25 cellular contexts compared by ENCODE assay signal in genomic region chr5:140185409-140185808, GRCh38. TPM values are rescaled to one million over a fixed set of nuclear protein-coding genes. Genes with fewer than 3 reads are reported as not detected.
DNase-seq lines count a peak whose midpoint lies in the region; ATAC-seq, FAIRE-seq and TF ChIP-seq lines count a peak whose summit lies in the region.
"Had no signal": no experiment of that assay in that cellular context is flagged by ENCODE, and none has a peak within 500 bp of the region (broad histone marks: within the 10 kb centered on the region; RNA-seq: fewer than 3 reads in every experiment).

No MANE protein-coding gene starts in this region.

- H3K4me2 ChIP-seq in HepG2 (ENCODE audit: low read depth, low read length) = no peak overlapping the region
- H3K4me2 ChIP-seq: A549 had no signal

- no peak for FAIRE-seq in HepG2 (lab: Jason Lieb, UNC)
- FAIRE-seq: A549, D721Med, GM12878, GM12892, GM18507 had no signal

- CTCF ChIA-PET in HepG2 (lab: Yijun Ruan, JAX; ENCODE audit: low intra/inter-chr PET ratio, low total read pairs) = no interaction called here

- H3K36me3 ChIP-seq in HepG2 (replicated peaks in 1 of 2; ENCODE audit: control insufficient read depth in 1 of 2, insufficient read depth in 2 of 2, low read length in 2 of 2) = no peaks in the 10 kb centered on the region
- no peaks in the 10 kb centered on the region for H3K36me3 ChIP-seq in right lobe of liver
- no peaks in the 10 kb centered on the region for H3K36me3 ChIP-seq in neutrophil
- H3K36me3 ChIP-seq in gastrocnemius medialis = no peaks in the 10 kb centered on the region

- TF ChIP-seq CTCF in HepG2 (CRISPR knock-in tag; IDR thresholded peaks at IDR 0.05) = no peak
- TF ChIP-seq CTCF in right lobe of liver (IDR thresholded peaks at IDR 0.05) = no peak
- no peak for TF ChIP-seq CTCF in neutrophil (IDR thresholded peaks at IDR 0.05)
- no peak for TF ChIP-seq CTCF in gastrocnemius medialis (IDR thresholded peaks at IDR 0.05 in 4 of 5, conservative IDR thresholded peaks at IDR 0.05 in 1 of 5)

- TF ChIP-seq EP300 in HepG2 (IDR thresholded peaks at IDR 0.05; ENCODE audit: low read depth in 2 of 2, low read length in 2 of 2) (no peak), HepG2 (CRISPR knock-in tag; IDR thresholded peaks at IDR 0.05; ENCODE audit: borderline replicate concordance) (no peak)

- H3K27me3 ChIP-seq in HepG2 (ENCODE audit: control insufficient read depth in 1 of 2, insufficient read depth in 2 of 2, low read length in 2 of 2) (no peaks in the 10 kb centered on the region), right lobe of liver (no peaks in the 10 kb centered on the region), neutrophil (no peaks in the 10 kb centered on the region), gastrocnemius medialis (no peaks in the 10 kb centered on the region)
- H3K27me3 ChIP-seq: BLaER1 treated with 17β-estradiol and CSF1 and Interleukin-3, amounts not matched to agents 10 nM and 100 nM had no signal

- H3K4me1 ChIP-seq in HepG2 (ENCODE audit: insufficient read depth, low read length) (peaks cover 37% of the 10 kb centered on the region), right lobe of liver (peaks cover 0 to 14% (median 6%) of the 10 kb centered on the region in 4 donors), neutrophil (ENCODE audit: control insufficient read depth in 1 of 2, insufficient read depth in 1 of 2, low read depth in 1 of 2, low read length in 1 of 2) (peaks cover 54 to 56% of the 10 kb centered on the region in 2 experiments), gastrocnemius medialis (peaks cover 67 to 81% of the 10 kb centered on the region in 2 donors)

- no peak for TF ChIP-seq POLR2A in HepG2 (IDR thresholded peaks at IDR 0.05; ENCODE audit: insufficient read depth in 1 of 2, low read depth in 2 of 2, low read length in 2 of 2)
- no peak for TF ChIP-seq POLR2A in right lobe of liver (IDR thresholded peaks at IDR 0.05)
- TF ChIP-seq POLR2A in gastrocnemius medialis (IDR thresholded peaks at IDR 0.05) = no peak

- H3K79me2 ChIP-seq in HepG2 (ENCODE audit: insufficient read depth, low read length) = peaks cover 35% of the 10 kb centered on the region

- TF ChIP-seq RAD21 in HepG2 (CRISPR knock-in tag; IDR thresholded peaks at IDR 0.05) = no peak

- H3K27ac ChIP-seq in HepG2 (ENCODE audit: extremely low read length, insufficient read depth, low read length) = no peak overlapping the region
- H3K27ac ChIP-seq in right lobe of liver = no peak overlapping the region
- peak overlapping the region; percentile 60 for H3K27ac ChIP-seq in neutrophil
- H3K27ac ChIP-seq in gastrocnemius medialis = peak overlapping the region; percentile 97 to 99 (median 98)
- H3K27ac ChIP-seq: 22Rv1; A549; BLaER1 treated with 17β-estradiol and CSF1 and Interleukin-3, amounts not matched to agents 10 nM and 100 nM; C4-2B had no signal

- no TSS peak for BruUV-seq in HepG2 (replicated peaks; lab: Mats Ljungman, UMichigan)

- H3K4me3 ChIP-seq in HepG2 (replicated peaks in 1 of 3; ENCODE audit: insufficient read depth in 1 of 3, low read depth in 2 of 3, low read length in 3 of 3) (no peak overlapping the region), right lobe of liver (no peak overlapping the region), neutrophil (ENCODE audit: low read depth in 1 of 2, low read length in 1 of 2) (no peak overlapping the region), gastrocnemius medialis (no peak overlapping the region)
- H3K4me3 ChIP-seq: A549; BLaER1 treated with 17β-estradiol and CSF1 and Interleukin-3, amounts not matched to agents 10 nM and 100 nM; GM12878 had no signal

- no peak for ATAC-seq in HepG2
- ATAC-seq in right lobe of liver = no peak
- no peak for ATAC-seq in gastrocnemius medialis
- ATAC-seq: A549; CD8-positive, alpha-beta T cell; GM12878 had no signal

- no peak overlapping the region for H3K9ac ChIP-seq in HepG2 (ENCODE audit: insufficient read depth, low read depth, low read length)
- H3K9ac ChIP-seq: BLaER1 treated with 17β-estradiol and CSF1 and Interleukin-3, amounts not matched to agents 10 nM and 100 nM had no signal

- no peak for DNase-seq in HepG2 (ENCODE audit: low spot score)
- DNase-seq in right lobe of liver = no peak
- no peak for DNase-seq in gastrocnemius medialis
- DNase-seq in NCI-H128 (lab: John Stamatoyannopoulos, UW; ENCODE audit: unreplicated experiment) = no peak
- DNase-seq in HUDEP-2 (lab: John Stamatoyannopoulos, UW; ENCODE audit: unreplicated experiment in 76 of 76) = no peak
- no peak for DNase-seq in NCI-H774 (lab: John Stamatoyannopoulos, UW)
- DNase-seq: AML-193; Caco-2; Calu3; CD4-positive, alpha-beta T cell; CD8-positive, alpha-beta T cell; DMS53; DMS79; DND-41; EL; GDM1 had no signal

- no peaks in the 10 kb centered on the region for H4K20me1 ChIP-seq in HepG2 (ENCODE audit: insufficient read depth, low read length)

- no peak overlapping the region for H2AFZ ChIP-seq in HepG2 (ENCODE audit: low read length)

- 95% methylated on average over 2 of the region's 2 CpGs for WGBS in HepG2 (ENCODE audit: low lambda C conversion rate)
- 94% methylated on average over 2 of the region's 2 CpGs for WGBS in right lobe of liver (ENCODE audit: insufficient coverage, low coverage, low lambda C conversion rate, missing lambda C conversion rate)

- H3K9me3 ChIP-seq in HepG2 (ENCODE audit: low read length) = no peaks in the 10 kb centered on the region
- no peaks in the 10 kb centered on the region for H3K9me3 ChIP-seq in right lobe of liver
- H3K9me3 ChIP-seq in neutrophil = no peaks in the 10 kb centered on the region
- no peaks in the 10 kb centered on the region for H3K9me3 ChIP-seq in gastrocnemius medialis
- H3K9me3 ChIP-seq: Caco-2 had no signal

- in situ Hi-C loops in HepG2 (cut with HindIII; ENCODE audit: extremely low pct_ligation_motif_present, low pct_unique_long_range_greater_than_20kb) = no loop called here
- in situ Hi-C loops in gastrocnemius medialis (cut with MboI; ENCODE audit: low sequenced_read_pairs in 4 of 4) = no loop called here

- intact Hi-C loops in HepG2 (cut with micrococcal nuclease; ENCODE audit: unreplicated experiment) = no loop called here
- intact Hi-C loops in right lobe of liver (cut with DNase I) = no loop called here
- intact Hi-C loops in gastrocnemius medialis (cut with DNase I; ENCODE audit: low total_unique reads) = no loop called here

- POLR2A ChIA-PET in HepG2 (lab: Yijun Ruan, JAX) = interaction anchor here (0.8 kb wide), 1 partner anchor 10 kb away, joined by 3 read pairs; no protein-coding TSS in a partner anchor

TF ChIP-seq in HepG2, 621 proteins besides CTCF, POLR2A, EP300 and RAD21 (continues in another document):
- peak; percentile 45; the same call in 1 of the 2 replicates for TF ChIP-seq MAFF (IDR thresholded peaks at IDR 0.05; ENCODE audit: low read depth, low read length)

RNA-seq across cellular contexts. Expression of gene CYSTM1, which starts 10.4 kb away (rescaled TPM):
- total RNA-seq in HepG2 (2016; rRNA removed; fragmentation: Illumina TruSeq; extraction: Trizol) (40.0 and 52.7 TPM in 2 replicates), right lobe of liver (10 to 100 TPM; 15.5 to 78.0 (median 29.8) TPM), gastrocnemius medialis (100 to 1,000 TPM; 304 to 593 (median 336) TPM)
- total RNA-seq in HepG2 (2016; cell fraction: cytosol; rRNA removed; fragmentation: Illumina TruSeq; extraction: Trizol; ENCODE audit: low read depth) = 16.3 and 21.9 TPM in 2 replicates
- total RNA-seq in HepG2 (2016; cell fraction: insoluble cytoplasmic fraction; rRNA removed; fragmentation: Illumina TruSeq; extraction: Trizol) = 37.6 and 58.4 TPM in 2 replicates
- total RNA-seq in HepG2 (2016; cell fraction: membrane; rRNA removed; fragmentation: Illumina TruSeq; extraction: Trizol) = 15.0 and 21.9 TPM in 2 replicates
- 17.2 and 20.7 TPM in 2 replicates for total RNA-seq in HepG2 (2016; cell fraction: nucleus; rRNA removed; fragmentation: Illumina TruSeq; extraction: Trizol)
- 73.4 and 85.0 TPM in 2 replicates for polyA plus RNA-seq in HepG2 (2011; rRNA removed)
- 80.7 and 95.8 TPM in 2 replicates for polyA plus RNA-seq in HepG2 (2011; cell fraction: cytosol; rRNA removed)
- polyA plus RNA-seq in HepG2 (2011; cell fraction: nucleus; rRNA removed) = 17.5 and 23.1 TPM in 2 replicates
- 32.8 and 35.3 TPM in 2 replicates for polyA plus RNA-seq in HepG2 (2012)
- polyA plus RNA-seq in HepG2 (2016; cell fraction: cytosol; fragmentation: Illumina TruSeq; extraction: Trizol; ENCODE audit: low read depth) = 23.1 and 29.4 TPM in 2 replicates
- polyA plus RNA-seq in HepG2 (2016; cell fraction: insoluble cytoplasmic fraction; fragmentation: Illumina TruSeq; extraction: Trizol; ENCODE audit: low read depth) = 83.1 and 90.8 TPM in 2 replicates
- polyA plus RNA-seq in HepG2 (2016; cell fraction: membrane; fragmentation: Illumina TruSeq; extraction: Trizol; ENCODE audit: low read depth) = 20.1 and 22.6 TPM in 2 replicates
- 32.0 and 35.2 TPM in 2 replicates for polyA plus RNA-seq in HepG2 (2016; cell fraction: nucleus; fragmentation: Illumina TruSeq; extraction: Trizol; ENCODE audit: insufficient read depth, low read depth)
- polyA minus RNA-seq in HepG2 (2011; rRNA and poly(A)+ RNA removed; ENCODE audit: low replicate concordance) = 67.0 and 122 TPM in 2 replicates
- 18.4 and 25.9 TPM in 2 replicates for polyA minus RNA-seq in HepG2 (2011; cell fraction: cytosol; rRNA and poly(A)+ RNA removed)
- 12.2 and 14.5 TPM in 2 replicates for polyA minus RNA-seq in HepG2 (2011; cell fraction: nucleus; rRNA and poly(A)+ RNA removed)

RNA-seq across cellular contexts. Expression of gene IGIP, which starts 59.7 kb away (rescaled TPM):
- total RNA-seq in HepG2 (2016; rRNA removed; fragmentation: Illumina TruSeq; extraction: Trizol) = 2.1 and 2.4 TPM in 2 replicates
- 0.09 and 0.10 TPM in 2 replicates for total RNA-seq in HepG2 (2016; cell fraction: cytosol; rRNA removed; fragmentation: Illumina TruSeq; extraction: Trizol; ENCODE audit: low read depth)
- 1.8 and 2.2 TPM in 2 replicates for total RNA-seq in HepG2 (2016; cell fraction: insoluble cytoplasmic fraction; rRNA removed; fragmentation: Illumina TruSeq; extraction: Trizol)
- 0.34 and 0.59 TPM in 2 replicates for total RNA-seq in HepG2 (2016; cell fraction: membrane; rRNA removed; fragmentation: Illumina TruSeq; extraction: Trizol)
- total RNA-seq in HepG2 (2016; cell fraction: nucleus; rRNA removed; fragmentation: Illumina TruSeq; extraction: Trizol) = 8.3 and 8.9 TPM in 2 replicates
- 1.4 and 1.7 TPM in 2 replicates for polyA plus RNA-seq in HepG2 (2011; rRNA removed)
- polyA plus RNA-seq in HepG2 (2011; cell fraction: cytosol; rRNA removed) = 0.51 and 0.97 TPM in 2 replicates
- polyA plus RNA-seq in HepG2 (2011; cell fraction: nucleus; rRNA removed) = 3.2 and 4.1 TPM in 2 replicates
- polyA plus RNA-seq in HepG2 (2012) = 3.6 TPM in 2 replicates
- polyA plus RNA-seq in HepG2 (2016; cell fraction: cytosol; fragmentation: Illumina TruSeq; extraction: Trizol; ENCODE audit: low read depth) = 0.14 TPM in 1 of 2 replicates, not detected in the other
- 1.4 and 1.5 TPM in 2 replicates for polyA plus RNA-seq in HepG2 (2016; cell fraction: insoluble cytoplasmic fraction; fragmentation: Illumina TruSeq; extraction: Trizol; ENCODE audit: low read depth)
- 0.10 and 0.17 TPM in 2 replicates for polyA plus RNA-seq in HepG2 (2016; cell fraction: membrane; fragmentation: Illumina TruSeq; extraction: Trizol; ENCODE audit: low read depth)
- polyA plus RNA-seq in HepG2 (2016; cell fraction: nucleus; fragmentation: Illumina TruSeq; extraction: Trizol; ENCODE audit: insufficient read depth, low read depth) = 4.7 and 5.2 TPM in 2 replicates
- 1.4 and 1.8 TPM in 2 replicates for polyA minus RNA-seq in HepG2 (2011; rRNA and poly(A)+ RNA removed; ENCODE audit: low replicate concordance)
- 1.4 and 1.7 TPM in 2 replicates for polyA minus RNA-seq in HepG2 (2011; cell fraction: cytosol; rRNA and poly(A)+ RNA removed)
- polyA minus RNA-seq in HepG2 (2011; cell fraction: nucleus; rRNA and poly(A)+ RNA removed) = 11.8 and 12.3 TPM in 2 replicates
- total RNA-seq in right lobe of liver = 1 to 10 TPM; 4.4 to 7.1 (median 6.5) TPM
- 10 to 100 TPM in 1 of 4 donors, 1 to 10 TPM in 3; 6.7 to 13.1 (median 8.2) TPM for total RNA-seq in gastrocnemius medialis

Comparison
In these comparisons a context has a peak if more than half of its experiments do, and no peak if none do; other contexts are left out.
1. H3K27ac ChIP-seq: peak in neutrophil (single experiment) and gastrocnemius medialis (4 of 4); none in HepG2 (single experiment) and right lobe of liver (0 of 3).